Comparison of ENCODE assay signal across 24 cellular contexts in genomic region chr18:1103567-1103966, GRCh38.
"Had no signal": no experiment of that assay in that cellular context is flagged by ENCODE, and none has a peak within 500 bp of the region (broad histone marks: within the 10 kb centered on the region; RNA-seq: fewer than 3 reads in every experiment).

No MANE protein-coding gene starts in this region.

- H3K4me1 ChIP-seq: breast epithelium, prostate gland, right lobe of liver, stomach, vagina had no signal

- H3K9me3 ChIP-seq: breast epithelium, prostate gland, right lobe of liver, vagina had no signal

- H3K4me3 ChIP-seq: breast epithelium, coronary artery, lung, prostate gland, right lobe of liver, stomach, vagina had no signal

- H3K27ac ChIP-seq: breast epithelium, coronary artery, prostate gland, right lobe of liver, stomach, vagina had no signal

- H3K27me3 Mint-ChIP-seq: activated naive CD4-positive, alpha-beta T cell treated with anti-CD3 and anti-CD28 coated beads, Interleukin-2, amount 10 ng/mL, durations not matched to agents 7 days and 5 days; activated naive CD8-positive, alpha-beta T cell treated with anti-CD3 and anti-CD28 coated beads, Interleukin-2, amount 50 U/mL, for 24 hours had no signal

- DNase-seq: activated CD4-positive, alpha-beta T cell treated with anti-CD3 and anti-CD28 coated beads, Interleukin-2, amount 50 U/mL, for 1 hour; activated CD8-positive, alpha-beta memory T cell treated with anti-CD3 and anti-CD28 coated beads, Interleukin-2, amount 50 U/mL, for 4 hours; activated effector memory CD4-positive, alpha-beta T cell treated with Interleukin-2 at 50 U/mL for 16 hours; activated naive CD4-positive, alpha-beta T cell treated with anti-CD3 and anti-CD28 coated beads, Interleukin-2, amount 10 ng/mL, durations not matched to agents 7 days and 5 days; activated naive CD8-positive, alpha-beta T cell treated with anti-CD3 and anti-CD28 coated beads, Interleukin-2, amount 50 U/mL, for 24 hours; activated T-cell treated with anti-CD3 and anti-CD28 coated beads, Interleukin-2, amount 50 U/mL, for 48 hours; anterior cingulate cortex; hypothalamus; islet precursor cell; left colon; right lobe of liver; small intestine; stimulated activated CD4-positive, alpha-beta T cell treated with anti-CD3 and anti-CD28 coated beads, Interleukin-4, amount 100 ng/mL, for 24 hours; stomach; trophoblast cell had no signal

- H3K36me3 ChIP-seq: breast epithelium, prostate gland, right lobe of liver, stomach, vagina had no signal

- ATAC-seq: activated CD4-positive, CD25-positive, alpha-beta regulatory T cell treated with anti-CD3 and anti-CD28 coated beads, Interleukin-2, amount 50 U/mL, for 24 hours; activated naive CD8-positive, alpha-beta T cell treated with anti-CD3 and anti-CD28 coated beads, Interleukin-2, amount 50 U/mL, for 24 hours; left colon; right lobe of liver; stimulated activated effector memory CD8-positive, alpha-beta T cell treated with anti-CD3 and anti-CD28 coated beads, Interleukin-12 subunit alpha, Interleukin-12 subunit beta, amount 100 ng/mL, for 72 hours had no signal

- H3K4me3 Mint-ChIP-seq: activated naive CD4-positive, alpha-beta T cell treated with anti-CD3 and anti-CD28 coated beads, Interleukin-2, amount 10 ng/mL, durations not matched to agents 7 days and 5 days; activated naive CD8-positive, alpha-beta T cell treated with anti-CD3 and anti-CD28 coated beads, Interleukin-2, amount 50 U/mL, for 24 hours; mesothelial cell of epicardium; neural crest cell; stimulated activated effector memory CD8-positive, alpha-beta T cell treated with anti-CD3 and anti-CD28 coated beads, Interleukin-12 subunit alpha, Interleukin-12 subunit beta, amount 100 ng/mL, for 72 hours had no signal

- H3K4me1 Mint-ChIP-seq: activated naive CD4-positive, alpha-beta T cell treated with anti-CD3 and anti-CD28 coated beads, Interleukin-2, amount 10 ng/mL, durations not matched to agents 7 days and 5 days; activated naive CD8-positive, alpha-beta T cell treated with anti-CD3 and anti-CD28 coated beads, Interleukin-2, amount 50 U/mL, for 24 hours; mesothelial cell of epicardium; stimulated activated effector memory CD8-positive, alpha-beta T cell treated with anti-CD3 and anti-CD28 coated beads, Interleukin-12 subunit alpha, Interleukin-12 subunit beta, amount 100 ng/mL, for 72 hours had no signal

- H3K27ac Mint-ChIP-seq: activated naive CD4-positive, alpha-beta T cell treated with anti-CD3 and anti-CD28 coated beads, Interleukin-2, amount 10 ng/mL, durations not matched to agents 7 days and 5 days; activated naive CD8-positive, alpha-beta T cell treated with anti-CD3 and anti-CD28 coated beads, Interleukin-2, amount 50 U/mL, for 24 hours; mesothelial cell of epicardium; stimulated activated effector memory CD8-positive, alpha-beta T cell treated with anti-CD3 and anti-CD28 coated beads, Interleukin-12 subunit alpha, Interleukin-12 subunit beta, amount 100 ng/mL, for 72 hours had no signal

- H3K36me3 Mint-ChIP-seq: activated naive CD4-positive, alpha-beta T cell treated with anti-CD3 and anti-CD28 coated beads, Interleukin-2, amount 10 ng/mL, durations not matched to agents 7 days and 5 days; mesothelial cell of epicardium; stimulated activated effector memory CD8-positive, alpha-beta T cell treated with anti-CD3 and anti-CD28 coated beads, Interleukin-12 subunit alpha, Interleukin-12 subunit beta, amount 100 ng/mL, for 72 hours had no signal

- H3K27me3 ChIP-seq: breast epithelium, right lobe of liver, stomach, vagina had no signal
